ENCODE assay signal across 11 cellular contexts in genomic region chr7:130292682-130293257, GRCh38. TPM values are rescaled to one million over a fixed set of nuclear protein-coding genes. Genes with fewer than 3 reads are reported as not detected.
DNase-seq lines count a peak whose midpoint lies in the region; ATAC-seq lines count a peak whose summit lies in the region.
"Had no signal": no experiment of that assay in that cellular context is flagged by ENCODE, and none has a peak within 500 bp of the region (broad histone marks: within the 10 kb centered on the region; RNA-seq: fewer than 3 reads in every experiment).

Gene CPA4, plus strand, starts transcription at chr7:130293161. Its CDS starts 20 bp downstream, at chr7:130293181.

- no peak for ATAC-seq in HG03108 (IDR thresholded peaks at IDR 0.05; ENCODE audit: unreplicated experiment)

- H3K27me3 ChIP-seq in mesendoderm (ENCODE audit: insufficient read depth, low read length, poor library complexity), result no peaks in the 10 kb centered on the region

- H2BK5ac ChIP-seq in mesendoderm (ENCODE audit: low read length), result no peak within 1 kb of the TSS

- no peaks in the 10 kb centered on the region for H3K36me3 ChIP-seq in mesendoderm (ENCODE audit: control insufficient read depth, insufficient read depth, low read length)

- no peak within 1 kb of the TSS for H3K9ac ChIP-seq in mesendoderm (ENCODE audit: low read length)

- H3K27ac ChIP-seq in mesendoderm (ENCODE audit: low read depth, low read length), result no peak within 1 kb of the TSS
- H3K27ac ChIP-seq: SK-N-MC had no signal

- no peaks in the 10 kb centered on the region for H3K79me2 ChIP-seq in mesendoderm (ENCODE audit: control insufficient read depth, insufficient read depth, low read length)

- H3K18ac ChIP-seq in mesendoderm (ENCODE audit: low read length), result no peak within 1 kb of the TSS

- H3K79me1 ChIP-seq in mesendoderm (ENCODE audit: low read length), result no peaks in the 10 kb centered on the region

- H3K56ac ChIP-seq in mesendoderm (ENCODE audit: low read length), result no peak within 1 kb of the TSS

- whole genome bisulfite sequencing in mesendoderm (ENCODE audit: extremely low coverage, insufficient coverage, low lambda C conversion rate), result no CpG with 5 or more reads among the region's 1 CpG

- no peak within 1 kb of the TSS for H4K8ac ChIP-seq in mesendoderm (ENCODE audit: low read depth, low read length)

- no peak within 1 kb of the TSS for H2BK15ac ChIP-seq in mesendoderm (replicated peaks; ENCODE audit: low read depth)

- H2AK5ac ChIP-seq in mesendoderm (ENCODE audit: low read length), result no peak within 1 kb of the TSS

- no peak within 1 kb of the TSS for H3K4ac ChIP-seq in mesendoderm (ENCODE audit: low read depth, low read length)

- peak; percentile 87 for DNase-seq in AG08396 (ENCODE audit: low spot score)
- DNase-seq in HS-27A (ENCODE audit: low read depth), result peak; percentile 92
- DNase-seq in astrocyte of the hippocampus (ENCODE audit: low read depth, low spot score), result peak; percentile 88
- peak; percentile 30 for DNase-seq in mesendoderm
- no peak for DNase-seq in NCI-H2196 (lab: John Stamatoyannopoulos, UW; ENCODE audit: unreplicated experiment)
- DNase-seq in hypothalamus (lab: John Stamatoyannopoulos, UW), result no peak
- DNase-seq in ureter (ENCODE audit: low spot score), result no peak
- DNase-seq: activated naive CD4-positive, alpha-beta T cell treated with anti-CD3 and anti-CD28 coated beads, Interleukin-2, amount 50 U/mL, for 16 hours; DMS79 had no signal

- H3K23ac ChIP-seq in mesendoderm (ENCODE audit: low read length), result no peak within 1 kb of the TSS

- no peak within 1 kb of the TSS for H2BK120ac ChIP-seq in mesendoderm (ENCODE audit: low read depth, low read length)

- H3K4me3 ChIP-seq in mesendoderm (ENCODE audit: low read length), result no peak within 1 kb of the TSS
- H3K4me3 ChIP-seq: SK-N-MC had no signal

- no peak within 1 kb of the TSS for H3K4me2 ChIP-seq in mesendoderm (ENCODE audit: low read length)

- H4K5ac ChIP-seq in mesendoderm (ENCODE audit: low read length), result no peak within 1 kb of the TSS

- no peaks in the 10 kb centered on the region for H3K4me1 ChIP-seq in mesendoderm (ENCODE audit: control insufficient read depth, low read depth, low read length)

RNA-seq across cellular contexts. Expression of gene CPA4, which starts in this region (rescaled TPM):
- polyA plus RNA-seq in mesendoderm (2013, experiment 1 of 2), result not detected
- polyA plus RNA-seq in mesendoderm (2013, experiment 2 of 2), result not detected
- total RNA-seq in ureter, result not detected

Comparison
In these comparisons a context has a peak if more than half of its experiments do, and no peak if none do; other contexts are left out.
1. DNase-seq: peak in AG08396 (single experiment), HS-27A (single experiment), astrocyte of the hippocampus (single experiment) and mesendoderm (single experiment); none in NCI-H2196 (single experiment), hypothalamus (0 of 51) and ureter (single experiment).